8 cellular contexts compared by ENCODE assay signal in genomic region chr5:131164931-131165727, GRCh38. TPM values are rescaled to one million over a fixed set of nuclear protein-coding genes. Genes with fewer than 3 reads are reported as not detected.
DNase-seq lines count a peak whose midpoint lies in the region; ATAC-seq, FAIRE-seq and TF ChIP-seq lines count a peak whose summit lies in the region.

Gene HINT1 (minus strand): TSS chr5:131165256. CDS start chr5:131165205, 51 bp downstream.

- CTCF ChIA-PET in T-cell (lab: Charles Lee) = interaction anchor here (0.5 to 1.6 kb wide), 9 partner anchors 44 to 246 kb away, joined by 3 to 5 read pairs (median 4); partner anchors contain the start of gene CDC42SE2 (in 1 of the 2)

- POLR2A ChIA-PET in T-cell (lab: Charles Lee) = interaction anchor here in 1 of 2 donors (0.5 to 1.0 kb wide), 3 partner anchors 67 to 214 kb away, joined by 3 to 4 read pairs (median 3); no protein-coding TSS in a partner anchor

- H3K4me3 ChIP-seq in adrenal gland (peak within 1 kb of the TSS; percentile 66 to 86 (median 74)), heart right ventricle (peak within 1 kb of the TSS; percentile 73 to 95 (median 82)), prostate gland (peak within 1 kb of the TSS; percentile 76 to 77), urinary bladder (ENCODE audit: low read depth, low read length) (peak within 1 kb of the TSS; percentile 92)

- H3K9me3 ChIP-seq in adrenal gland (replicated peaks in 1 of 3) (no peaks in the 10 kb centered on the region), heart right ventricle (no peaks in the 10 kb centered on the region), prostate gland (no peaks in the 10 kb centered on the region)

- ATAC-seq in HG02840 (IDR thresholded peaks at IDR 0.05; ENCODE audit: low FRiP score, unreplicated experiment) (peak; percentile 84), T-cell (replicated peaks in 1 of 4) (peak; percentile 84 to 89 (median 86)), heart right ventricle (peak; percentile 95 to 99 (median 98))

- intact Hi-C loops in adrenal gland (cut with DNase I) (loop anchor here (10.0 kb wide), 2 partner anchors 90 to 840 kb away; no protein-coding TSS in a partner anchor), heart right ventricle (cut with DNase I) (loop anchor here in 8 of 10 donors (2.0 to 10.0 kb wide), 10 partner anchors 97 to 252 kb away; partner anchors contain the start of gene CDC42SE2 (in 4 of the 8)), prostate gland (cut with DNase I) (loop anchor here (2.0 to 10.0 kb wide), 3 partner anchors 100 to 630 kb away; partner anchors contain the start of genes CDC42SE2 and FNIP1)

- 0 to 2% (median 0%) methylated on average over 27 to 49 of the region's 49 CpGs for WGBS in adrenal gland, 4 donors
- 0% methylated on average over 46 to 49 of the region's 49 CpGs for WGBS in heart right ventricle, 2 donors
- 0% methylated on average over 38 of the region's 49 CpGs for WGBS in prostate gland
- under 1% methylated on average over 49 of the region's 49 CpGs for WGBS in urinary bladder

- H3K27ac ChIP-seq in adrenal gland (peak within 1 kb of the TSS; percentile 85 to 96 (median 94)), heart right ventricle (peak within 1 kb of the TSS; percentile 85 to 98 (median 92)), prostate gland (peak within 1 kb of the TSS; percentile 95 to 96), urinary bladder (ENCODE audit: low read depth) (peak within 1 kb of the TSS; percentile 94)

- DNase-seq in GM12891 (ENCODE audit: insufficient read length, low spot score) (peak; percentile 91), NCI-H1436 (lab: John Stamatoyannopoulos, UW) (peak; percentile 93), T-cell (peak; percentile 77 to 95 (median 88)), adrenal gland (peak; percentile 89 to 94 (median 93)), heart right ventricle (peak; percentile 89 to 94), prostate gland (ENCODE audit: low spot score) (peak; percentile 90)

- FAIRE-seq in GM12891 (lab: Jason Lieb, UNC) = peak; percentile 96

- H3K27me3 Mint-ChIP-seq in T-cell = no peaks in the 10 kb centered on the region

- H3K9me3 Mint-ChIP-seq in T-cell = no peaks in the 10 kb centered on the region

- peak within 1 kb of the TSS; percentile 91 to 98 (median 94) for H3K4me3 Mint-ChIP-seq in T-cell

- H3K27me3 ChIP-seq in adrenal gland = no peaks in the 10 kb centered on the region
- no peaks in the 10 kb centered on the region for H3K27me3 ChIP-seq in heart right ventricle
- no peaks in the 10 kb centered on the region for H3K27me3 ChIP-seq in prostate gland (replicated peaks; ENCODE audit: insufficient read depth)

- TF ChIP-seq POLR2A in GM12891 (IDR thresholded peaks at IDR 0.05; ENCODE audit: low read depth, low read length) (peak; percentile 79), adrenal gland (IDR thresholded peaks at IDR 0.05) (peak; percentile 45 to 69), prostate gland (IDR thresholded peaks at IDR 0.05) (peak; percentile 80)

- peaks cover 24% of the 10 kb centered on the region for H3K36me3 Mint-ChIP-seq in T-cell

- H3K4me1 ChIP-seq in adrenal gland (replicated peaks in 1 of 2) (peaks cover 9 to 18% of the 10 kb centered on the region in 2 donors), heart right ventricle (peaks cover 0 to 29% (median 21%) of the 10 kb centered on the region in 9 donors), prostate gland (replicated peaks) (peaks cover 4% of the 10 kb centered on the region), urinary bladder (ENCODE audit: insufficient read depth) (no peaks in the 10 kb centered on the region)

- H3K27ac Mint-ChIP-seq in T-cell = peak within 1 kb of the TSS; percentile 98

- peaks cover 45 to 61% (median 48%) of the 10 kb centered on the region in 3 donors for H3K4me1 Mint-ChIP-seq in T-cell

- TF ChIP-seq CTCF in adrenal gland (IDR thresholded peaks at IDR 0.05) = peak in 1 of 6 experiments; percentile 1
- peak in 3 of 9 donors; percentile 8 to 24 (median 15) for TF ChIP-seq CTCF in heart right ventricle (IDR thresholded peaks at IDR 0.05)
- TF ChIP-seq CTCF in prostate gland (IDR thresholded peaks at IDR 0.05) = peak in 3 of 4 experiments; percentile 30 to 38 (median 35)

- H3K36me3 ChIP-seq in adrenal gland (replicated peaks in 1 of 2) (peaks cover 0 to 25% of the 10 kb centered on the region in 2 donors), heart right ventricle (peaks cover 0 to 30% (median 21%) of the 10 kb centered on the region in 9 donors), prostate gland (no peaks in the 10 kb centered on the region), urinary bladder (ENCODE audit: insufficient read depth) (peaks cover under 1% of the 10 kb centered on the region)

TF ChIP-seq in GM12891, 5 proteins besides CTCF, POLR2A, EP300 and RAD21:
- peak; percentile 57 for TF ChIP-seq SPI1 (IDR thresholded peaks at IDR 0.05; ENCODE audit: low read depth, low read length)
- peak; percentile 69; the same call in 1 of the 2 replicates for TF ChIP-seq POU2F2 (IDR thresholded peaks at IDR 0.05; ENCODE audit: low read depth, low read length)
- TF ChIP-seq POLR2AphosphoS5 (IDR thresholded peaks at IDR 0.05; ENCODE audit: low read depth, low read length) = peak; percentile 64
- TF ChIP-seq PAX5 (IDR thresholded peaks at IDR 0.05; ENCODE audit: insufficient read depth, low read length, severe bottlenecking) = no peak
- peak; percentile 81 for TF ChIP-seq TAF1 (IDR thresholded peaks at IDR 0.05; ENCODE audit: low read depth, low read length)
TF ChIP-seq in GM12891: peak in this region for 4.

RNA-seq across cellular contexts. Expression of gene HINT1, which starts in this region (rescaled TPM):
- polyA plus RNA-seq in GM12891 (2012; ENCODE audit: low read depth, missing spikeins) = 507 TPM
- total RNA-seq in T-cell (100 to 1,000 TPM; 204 to 240 (median 238) TPM), adrenal gland (100 to 1,000 TPM in 7 of 8 donors, 10 to 100 TPM in 1; 94.2 to 253 (median 184) TPM), heart right ventricle (100 to 1,000 TPM; 113 to 190 (median 130) TPM), prostate gland (100 to 1,000 TPM; 121 to 328 TPM), urinary bladder (111 TPM)
- polyA plus RNA-seq in adrenal gland (100 to 1,000 TPM; 109 to 227 (median 138) TPM), heart right ventricle (100 to 1,000 TPM in 1 of 2 donors, 10 to 100 TPM in 1; 53.8 to 279 TPM), urinary bladder (239 TPM)

Comparison
In these comparisons a context has a peak if more than half of its experiments do, and no peak if none do; other contexts are left out.
1. Peak in every context shown above with its lines: DNase-seq, ATAC-seq, H3K4me3 ChIP-seq and H3K27ac ChIP-seq.